In genomic region chr22:19420321-19420720, GRCh38 we compare ENCODE assay signal across 21 cellular contexts. TPM values are rescaled to one million over a fixed set of nuclear protein-coding genes. Genes with fewer than 3 reads are reported as not detected.
A peak's percentile ranks its signal among the peaks of the same experiment; 100 is the strongest.
DNase-seq lines count a peak whose midpoint lies in the region; ATAC-seq and TF ChIP-seq lines count a peak whose summit lies in the region.
"Had no signal": no experiment of that assay in that cellular context is flagged by ENCODE, and none has a peak within 500 bp of the region (broad histone marks: within the 10 kb centered on the region; RNA-seq: fewer than 3 reads in every experiment).

No MANE protein-coding gene starts in this region.

- H3K9me3 ChIP-seq in MM.1S (replicated peaks; ENCODE audit: insufficient read depth, low read length) (no peaks in the 10 kb centered on the region), Peyer's patch (no peaks in the 10 kb centered on the region)
- H3K9me3 ChIP-seq: esophagus squamous epithelium, ovary, vagina had no signal

- H3K27ac ChIP-seq in MM.1S (ENCODE audit: low read length) (peak overlapping the region; percentile 97), Peyer's patch (no peak overlapping the region)
- H3K27ac ChIP-seq: esophagus squamous epithelium, ovary, vagina had no signal

- peaks cover 58% of the 10 kb centered on the region for H3K4me1 Mint-ChIP-seq in activated naive CD4-positive, alpha-beta T cell treated with anti-CD3 and anti-CD28 coated beads for 36 hours (ENCODE audit: low read depth)
- peaks cover 41% of the 10 kb centered on the region for H3K4me1 Mint-ChIP-seq in activated naive CD8-positive, alpha-beta T cell treated with anti-CD3 and anti-CD28 coated beads for 36 hours
- peaks cover 53% of the 10 kb centered on the region for H3K4me1 Mint-ChIP-seq in stimulated activated memory B cell treated with anti-CD40 and anti-IgM and Interleukin-4, amounts not matched to agents 10 μg/mL and 1 μg/mL and 100 μg/mL, for 72 hours

- H3K27me3 Mint-ChIP-seq in activated naive CD4-positive, alpha-beta T cell treated with anti-CD3 and anti-CD28 coated beads for 36 hours (ENCODE audit: low read depth) = no peaks in the 10 kb centered on the region
- no peaks in the 10 kb centered on the region for H3K27me3 Mint-ChIP-seq in activated naive CD8-positive, alpha-beta T cell treated with anti-CD3 and anti-CD28 coated beads for 36 hours
- no peaks in the 10 kb centered on the region for H3K27me3 Mint-ChIP-seq in stimulated activated memory B cell treated with anti-CD40 and anti-IgM and Interleukin-4, amounts not matched to agents 10 μg/mL and 1 μg/mL and 100 μg/mL, for 72 hours

- CTCF ChIA-PET in activated naive CD4-positive, alpha-beta T cell treated with anti-CD3 and anti-CD28 coated beads for 36 hours (lab: Charles Lee) = interaction anchor here (1.6 kb wide), 1 partner anchor 241 kb away, joined by 4 read pairs; no protein-coding TSS in a partner anchor

- intact Hi-C loops in activated naive CD4-positive, alpha-beta T cell treated with anti-CD3 and anti-CD28 coated beads for 36 hours (cut with micrococcal nuclease) = no loop called here

- no peak for DNase-seq in activated naive CD4-positive, alpha-beta T cell treated with anti-CD3 and anti-CD28 coated beads for 36 hours
- DNase-seq in activated naive CD4-positive, alpha-beta T cell treated with anti-CD3 and anti-CD28 coated beads, Interleukin-2, amount 50 U/mL, for 16 hours = no peak
- no peak for DNase-seq in MM.1S
- DNase-seq in activated naive CD8-positive, alpha-beta T cell treated with anti-CD3 and anti-CD28 coated beads for 36 hours = no peak
- DNase-seq in Peyer's patch = no peak
- DNase-seq in NCI-H2081 (lab: John Stamatoyannopoulos, UW) = no peak
- DNase-seq: activated CD8-positive, alpha-beta memory T cell treated with anti-CD3 and anti-CD28 coated beads, Interleukin-2, amount 50 U/mL, for 4 hours; amniotic stem cell; esophagus squamous epithelium; glutamatergic neuron; HCEC 1CT; left ventricle myocardium superior; NCI-H1048; NCI-H2029; NCI-H446; ovary; SW 1271 had no signal

- ATAC-seq in stimulated activated memory B cell treated with anti-CD40 and anti-IgM and Interleukin-4, amounts not matched to agents 10 μg/mL and 1 μg/mL and 100 μg/mL, for 72 hours = no peak
- ATAC-seq in HG03565 (IDR thresholded peaks at IDR 0.05; ENCODE audit: unreplicated experiment) = no peak
- ATAC-seq: sciatic nerve had no signal

- H3K4me2 ChIP-seq in MM.1S (ENCODE audit: low read depth, low read length) = peak overlapping the region; percentile 66; the same call in 1 of the 2 replicates

- TF ChIP-seq POLR2A in Peyer's patch (IDR thresholded peaks at IDR 0.05) = no peak

- no peaks in the 10 kb centered on the region for H3K9me2 ChIP-seq in MM.1S (replicated peaks; ENCODE audit: insufficient read depth, low read length)

- H3K4me3 Mint-ChIP-seq in activated naive CD4-positive, alpha-beta T cell treated with anti-CD3 and anti-CD28 coated beads for 36 hours = no peak overlapping the region
- H3K4me3 Mint-ChIP-seq in activated naive CD8-positive, alpha-beta T cell treated with anti-CD3 and anti-CD28 coated beads for 36 hours = peak overlapping the region; percentile 13
- H3K4me3 Mint-ChIP-seq in stimulated activated memory B cell treated with anti-CD40 and anti-IgM and Interleukin-4, amounts not matched to agents 10 μg/mL and 1 μg/mL and 100 μg/mL, for 72 hours = no peak overlapping the region

- H3K4me1 ChIP-seq in MM.1S (ENCODE audit: low read length) (peaks cover 70% of the 10 kb centered on the region), Peyer's patch (peaks cover 0 to 16% (median 1%) of the 10 kb centered on the region in 4 donors)

- H3K27ac Mint-ChIP-seq in activated naive CD4-positive, alpha-beta T cell treated with anti-CD3 and anti-CD28 coated beads for 36 hours = peak overlapping the region; percentile 81
- peak overlapping the region; percentile 81 for H3K27ac Mint-ChIP-seq in activated naive CD8-positive, alpha-beta T cell treated with anti-CD3 and anti-CD28 coated beads for 36 hours
- peak overlapping the region; percentile 26 for H3K27ac Mint-ChIP-seq in stimulated activated memory B cell treated with anti-CD40 and anti-IgM and Interleukin-4, amounts not matched to agents 10 μg/mL and 1 μg/mL and 100 μg/mL, for 72 hours

- H3K36me3 Mint-ChIP-seq in activated naive CD4-positive, alpha-beta T cell treated with anti-CD3 and anti-CD28 coated beads for 36 hours (ENCODE audit: low read depth) = peaks cover 7% of the 10 kb centered on the region
- peaks cover 25% of the 10 kb centered on the region for H3K36me3 Mint-ChIP-seq in activated naive CD8-positive, alpha-beta T cell treated with anti-CD3 and anti-CD28 coated beads for 36 hours
- peaks cover 17% of the 10 kb centered on the region for H3K36me3 Mint-ChIP-seq in stimulated activated memory B cell treated with anti-CD40 and anti-IgM and Interleukin-4, amounts not matched to agents 10 μg/mL and 1 μg/mL and 100 μg/mL, for 72 hours

- no peaks in the 10 kb centered on the region for H3K9me3 Mint-ChIP-seq in activated naive CD4-positive, alpha-beta T cell treated with anti-CD3 and anti-CD28 coated beads for 36 hours
- no peaks in the 10 kb centered on the region for H3K9me3 Mint-ChIP-seq in activated naive CD8-positive, alpha-beta T cell treated with anti-CD3 and anti-CD28 coated beads for 36 hours
- peaks cover 3% of the 10 kb centered on the region for H3K9me3 Mint-ChIP-seq in stimulated activated memory B cell treated with anti-CD40 and anti-IgM and Interleukin-4, amounts not matched to agents 10 μg/mL and 1 μg/mL and 100 μg/mL, for 72 hours

- H3K36me3 ChIP-seq in MM.1S (replicated peaks; ENCODE audit: insufficient read depth, low read length) = peaks cover 2% of the 10 kb centered on the region; the same call in 1 of the 2 replicates
- H3K36me3 ChIP-seq in Peyer's patch = peaks cover 0 to 4% (median 0%) of the 10 kb centered on the region in 3 donors
- H3K36me3 ChIP-seq: esophagus squamous epithelium, ovary, vagina had no signal

- peak overlapping the region; percentile 51 for H3K9ac ChIP-seq in MM.1S (ENCODE audit: low read length)

- peaks cover 52% of the 10 kb centered on the region for H3F3A ChIP-seq in MM.1S (ENCODE audit: insufficient read depth, low read length)

- TF ChIP-seq CTCF in MM.1S (IDR thresholded peaks at IDR 0.05; ENCODE audit: low read length) (no peak), Peyer's patch (IDR thresholded peaks at IDR 0.05) (no peak)

- no peak overlapping the region for H2AFZ ChIP-seq in MM.1S (ENCODE audit: low read length)

- H3K4me3 ChIP-seq in MM.1S (ENCODE audit: low read length) = no peak overlapping the region
- no peak overlapping the region for H3K4me3 ChIP-seq in Peyer's patch
- H3K4me3 ChIP-seq: esophagus squamous epithelium, ovary, vagina had no signal

- H3K27me3 ChIP-seq in MM.1S (replicated peaks; ENCODE audit: insufficient read depth, low read length) (no peaks in the 10 kb centered on the region), Peyer's patch (no peaks in the 10 kb centered on the region)
- H3K27me3 ChIP-seq: esophagus squamous epithelium, ovary, vagina had no signal

- peaks cover 94% of the 10 kb centered on the region for H3K79me2 ChIP-seq in MM.1S (ENCODE audit: low read length)

- 0 out of 2 replicates have a peak, but pooled peaks cover 16% of the 10 kb centered on the region for H4K20me1 ChIP-seq in MM.1S (ENCODE audit: insufficient read depth, low read length)

RNA-seq across cellular contexts. Expression of gene HIRA, which starts 11.2 kb away (rescaled TPM):
- total RNA-seq in activated naive CD4-positive, alpha-beta T cell treated with anti-CD3 and anti-CD28 coated beads for 36 hours = 10 to 100 TPM; 16.2 to 18.0 TPM
- 10 to 100 TPM; 42.9 to 47.6 TPM for total RNA-seq in activated naive CD8-positive, alpha-beta T cell treated with anti-CD3 and anti-CD28 coated beads for 36 hours
- total RNA-seq in Peyer's patch = 100 to 1,000 TPM in 1 of 4 donors, 10 to 100 TPM in 3; 24.9 to 104 (median 31.8) TPM

RNA-seq across cellular contexts. Expression of gene MRPL40, which starts 12.0 kb away (rescaled TPM):
- total RNA-seq in activated naive CD4-positive, alpha-beta T cell treated with anti-CD3 and anti-CD28 coated beads for 36 hours = 10 to 100 TPM; 32.6 to 34.9 TPM
- total RNA-seq in activated naive CD8-positive, alpha-beta T cell treated with anti-CD3 and anti-CD28 coated beads for 36 hours = 10 to 100 TPM; 47.7 to 48.3 TPM
- 10 to 100 TPM in 2 of 4 donors, 1 to 10 TPM in 2; 7.0 to 27.2 (median 10.2) TPM for total RNA-seq in Peyer's patch

RNA-seq across cellular contexts. Expression of gene C22orf39, which starts 27.2 kb away (rescaled TPM):
- 10 to 100 TPM; 29.3 to 30.2 TPM for total RNA-seq in activated naive CD4-positive, alpha-beta T cell treated with anti-CD3 and anti-CD28 coated beads for 36 hours
- total RNA-seq in activated naive CD8-positive, alpha-beta T cell treated with anti-CD3 and anti-CD28 coated beads for 36 hours = 10 to 100 TPM; 21.7 to 23.6 TPM
- 10 to 100 TPM; 46.8 to 47.9 (median 47.1) TPM for total RNA-seq in Peyer's patch

RNA-seq across cellular contexts. Expression of gene UFD1, which starts 58.7 kb away (rescaled TPM):
- 10 to 100 TPM; 75.1 to 83.3 TPM for total RNA-seq in activated naive CD4-positive, alpha-beta T cell treated with anti-CD3 and anti-CD28 coated beads for 36 hours
- 10 to 100 TPM; 71.1 to 79.3 TPM for total RNA-seq in activated naive CD8-positive, alpha-beta T cell treated with anti-CD3 and anti-CD28 coated beads for 36 hours
- 10 to 100 TPM; 39.2 to 74.3 (median 43.5) TPM for total RNA-seq in Peyer's patch

RNA-seq across cellular contexts. Expression of gene CDC45, which starts 59.4 kb away (rescaled TPM):
- total RNA-seq in activated naive CD4-positive, alpha-beta T cell treated with anti-CD3 and anti-CD28 coated beads for 36 hours = 10 to 100 TPM; 86.3 to 91.7 TPM
- 100 to 1,000 TPM; 110 to 114 TPM for total RNA-seq in activated naive CD8-positive, alpha-beta T cell treated with anti-CD3 and anti-CD28 coated beads for 36 hours
- 10 to 100 TPM in 1 of 4 donors, 1 to 10 TPM in 2, not detected in 1; 3.2 to 28.9 (median 7.5) TPM for total RNA-seq in Peyer's patch
- total RNA-seq: sciatic nerve had no signal

Comparison
In these comparisons a context has a peak if more than half of its experiments do, and no peak if none do; other contexts are left out.
1. H3K27ac Mint-ChIP-seq: peak in every context shown above with its lines; median percentile 81 in activated naive CD4-positive, alpha-beta T cell treated with anti-CD3 and anti-CD28 coated beads for 36 hours; 81 in activated naive CD8-positive, alpha-beta T cell treated with anti-CD3 and anti-CD28 coated beads for 36 hours; 26 in stimulated activated memory B cell treated with anti-CD40 and anti-IgM and Interleukin-4, amounts not matched to agents 10 μg/mL and 1 μg/mL and 100 μg/mL, for 72 hours.